14 cellular contexts compared by ENCODE assay signal in the genomic region with DNA sequence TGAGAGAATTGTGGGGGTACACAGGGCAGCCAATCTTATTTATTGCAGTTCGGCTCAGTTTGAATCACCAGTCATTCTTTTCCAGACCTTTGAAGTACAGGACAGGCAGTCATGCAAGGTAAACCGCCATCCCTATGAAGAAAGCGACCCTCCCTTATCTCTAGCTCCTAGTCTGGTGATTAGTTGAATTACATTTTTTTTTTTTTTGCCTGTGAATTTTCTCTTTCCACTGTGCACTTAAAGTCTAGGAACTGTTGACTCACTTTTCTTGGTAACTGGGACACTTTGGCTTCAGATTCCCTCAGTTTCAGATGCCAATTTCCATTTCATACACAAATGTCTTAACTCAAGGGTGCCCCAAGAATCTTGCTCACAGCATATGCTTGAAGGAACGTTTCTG.
DNase-seq lines count a peak whose midpoint lies in the region; ATAC-seq and TF ChIP-seq lines count a peak whose summit lies in the region.
"Had no signal": no experiment of that assay in that cellular context is flagged by ENCODE, and none has a peak within 500 bp of the region (broad histone marks: within the 10 kb centered on the region; RNA-seq: fewer than 3 reads in every experiment).

No MANE protein-coding gene starts in this region.

- H3K4me3 ChIP-seq in fibroblast of pulmonary artery (replicated peaks; ENCODE audit: low read depth, low read length) = no peak overlapping the region
- H3K4me3 ChIP-seq: tibial nerve had no signal

- no peak for TF ChIP-seq CTCF in fibroblast of pulmonary artery (IDR thresholded peaks at IDR 0.05; ENCODE audit: low read length, missing control alignments)

- no peak for ATAC-seq in GM18498 (IDR thresholded peaks at IDR 0.05; ENCODE audit: unreplicated experiment)
- ATAC-seq: activated T-helper 17 cell treated with anti-CD3 and anti-CD28 coated beads, Interleukin-2, amount 50 U/mL, for 72 hours had no signal

- DNase-seq in HCEC 1CT (peak; percentile 3), SW480 (ENCODE audit: low spot score) (peak; percentile 46), fibroblast of pulmonary artery (ENCODE audit: low read depth) (peak; percentile 28), renal cortical epithelial cell (ENCODE audit: low read depth) (peak; percentile 34), T-helper 1 cell (no peak), SKM-1 (lab: John Stamatoyannopoulos, UW; ENCODE audit: unreplicated experiment) (no peak)
- DNase-seq: activated CD4-positive, alpha-beta T cell treated with anti-CD3 and anti-CD28 coated beads for 1 hour; CD4-positive, CD25-positive, alpha-beta regulatory T cell; midbrain; RPMI8226; stimulated activated CD4-positive, alpha-beta T cell treated with anti-CD3 and anti-CD28 coated beads, Interleukin-12 subunit alpha, Interleukin-12 subunit beta, amount 100 ng/mL, for 4 hours had no signal

Comparison
In these comparisons a context has a peak if more than half of its experiments do, and no peak if none do; other contexts are left out.
1. DNase-seq: peak in HCEC 1CT (single experiment), SW480 (single experiment), fibroblast of pulmonary artery (single experiment) and renal cortical epithelial cell (single experiment); none in T-helper 1 cell (0 of 5) and SKM-1 (single experiment).